ENCODE assay signal across 8 cellular contexts in the genomic region with DNA sequence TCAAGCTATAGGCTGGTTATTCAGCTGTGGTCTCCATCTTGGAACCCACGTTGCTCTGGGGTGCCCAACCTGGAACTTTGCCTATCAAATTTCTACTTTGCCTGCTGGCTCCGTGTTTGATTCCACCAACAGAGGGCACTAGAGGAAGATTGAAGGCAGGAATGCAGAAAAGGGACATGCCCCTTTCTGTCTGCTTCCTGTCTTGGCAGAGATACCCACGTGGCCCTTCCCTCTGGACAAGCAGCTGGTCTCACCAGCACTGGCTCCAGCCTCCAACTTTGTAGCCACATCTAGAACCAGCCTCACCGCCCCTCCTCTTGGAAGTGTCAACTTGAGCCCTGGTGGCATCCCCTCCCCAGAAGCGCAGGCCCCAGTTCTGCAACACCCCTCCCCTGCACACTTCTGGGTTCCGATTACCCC. TPM values are rescaled to one million over a fixed set of nuclear protein-coding genes. Genes with fewer than 3 reads are reported as not detected.
DNase-seq lines count a peak whose midpoint lies in the region; ATAC-seq and TF ChIP-seq lines count a peak whose summit lies in the region.

No MANE protein-coding gene starts in this region.

- H3K4me3 ChIP-seq in Loucy (ENCODE audit: low read length, poor library complexity, severe bottlenecking), result no peak overlapping the region

- no peaks in the 10 kb centered on the region for H4K20me1 ChIP-seq in Loucy (ENCODE audit: insufficient read depth, low read length, poor library complexity, severe bottlenecking)

- DNase-seq in Daoy (ENCODE audit: low read depth) (peak; percentile 52), SW480 (ENCODE audit: low spot score) (peak; percentile 78), iPS-NIHi7 (ENCODE audit: extremely low spot score) (peak; percentile 67)
- peak; percentile 41 for DNase-seq in activated naive CD8-positive, alpha-beta T cell treated with anti-CD3 and anti-CD28 coated beads, Interleukin-2, amount 50 U/mL, for 16 hours (ENCODE audit: low read depth, low spot score)
- DNase-seq in stimulated activated CD4-positive, alpha-beta T cell treated with anti-CD3 and anti-CD28 coated beads, Interleukin-4, amount 100 ng/mL, for 48 hours (ENCODE audit: low read depth in 2 of 2), result peak; percentile 50 to 62

- peak overlapping the region; percentile 77 for H2AFZ ChIP-seq in Loucy (ENCODE audit: low read length)

- no peaks in the 10 kb centered on the region for H3K27me3 ChIP-seq in Loucy (ENCODE audit: insufficient read depth, low read length, poor library complexity, severe bottlenecking)

- no peaks in the 10 kb centered on the region for H3K9me2 ChIP-seq in Loucy (replicated peaks; ENCODE audit: low read depth, low read length)

- no peaks in the 10 kb centered on the region for H3K36me3 ChIP-seq in Loucy (ENCODE audit: insufficient read depth, low read length)

- peaks cover 8% of the 10 kb centered on the region for H3K4me1 ChIP-seq in Loucy (ENCODE audit: insufficient read depth, low read length, poor library complexity, severe bottlenecking)

- no peaks in the 10 kb centered on the region for H3K9me3 ChIP-seq in Loucy (ENCODE audit: insufficient read depth, low read depth, low read length)

- no peaks in the 10 kb centered on the region for H3F3A ChIP-seq in Loucy (ENCODE audit: low read depth)

- no peaks in the 10 kb centered on the region for H3K79me2 ChIP-seq in Loucy (ENCODE audit: insufficient read depth, low read length)

- H3K9ac ChIP-seq in Loucy (ENCODE audit: low read depth, low read length, poor library complexity, severe bottlenecking), result no peak overlapping the region

- no peak overlapping the region for H3K4me2 ChIP-seq in Loucy (ENCODE audit: low read depth, low read length, poor library complexity, severe bottlenecking)

- peak; percentile 90 for TF ChIP-seq CTCF in Loucy (conservative IDR thresholded peaks at IDR 0.05; ENCODE audit: low read length)

- ATAC-seq in HG03159 (IDR thresholded peaks at IDR 0.05; ENCODE audit: unreplicated experiment), result no peak
- no peak for ATAC-seq in GM21786 (IDR thresholded peaks at IDR 0.05; ENCODE audit: unreplicated experiment)

RNA-seq across cellular contexts. Expression of a gene that starts 52.1 kb away (rescaled TPM):
- total RNA-seq in Daoy (2014; rRNA removed; shearing (Covaris generic)), result 0.91 and 2.4 TPM in 2 replicates
